7 cellular contexts compared by ENCODE assay signal in the genomic region with DNA sequence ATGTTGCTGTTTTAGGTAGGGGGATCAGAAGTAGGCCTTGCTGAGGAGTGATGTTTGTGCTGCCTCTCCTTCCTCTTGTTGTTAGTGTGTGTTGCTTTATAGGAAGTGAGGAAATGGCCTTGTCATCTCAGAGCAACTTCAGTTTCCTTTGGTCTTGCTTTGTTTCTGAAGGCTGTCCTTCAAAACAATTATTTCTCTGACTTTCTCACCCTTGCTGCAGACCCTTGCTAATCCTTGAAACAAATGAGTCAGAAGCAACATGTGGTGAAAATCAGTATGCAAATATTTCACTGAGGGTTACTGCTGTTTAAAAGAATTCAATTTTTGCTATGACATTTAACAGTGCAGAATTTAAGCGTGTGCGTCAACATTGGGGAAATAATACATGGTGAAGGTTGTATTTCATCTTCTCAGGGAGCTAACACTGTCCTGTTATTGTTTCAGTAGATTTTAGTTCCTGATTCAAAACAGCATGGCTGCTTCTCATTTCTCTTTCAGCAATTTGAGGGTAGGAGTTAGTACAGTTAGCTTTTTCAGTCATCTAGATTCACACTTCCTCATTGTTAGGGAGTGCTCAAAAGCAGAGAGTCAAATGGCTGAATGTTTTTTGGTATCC. TPM values are rescaled to one million over a fixed set of nuclear protein-coding genes. Genes with fewer than 3 reads are reported as not detected.
DNase-seq lines count a peak whose midpoint lies in the region; ATAC-seq and TF ChIP-seq lines count a peak whose summit lies in the region.

No MANE protein-coding gene starts in this region.

- intact Hi-C loops in left ventricle myocardium inferior (cut with micrococcal nuclease): no loop called here
- intact Hi-C loops in esophagus muscularis mucosa (cut with DNase I): no loop called here

- ATAC-seq in GM18873 (IDR thresholded peaks at IDR 0.05; ENCODE audit: low FRiP score, unreplicated experiment) (peak; percentile 94), HG02678 (IDR thresholded peaks at IDR 0.05; ENCODE audit: unreplicated experiment) (peak; percentile 88), omental fat pad (ENCODE audit: low FRiP score) (no peak)

- H3K9me3 ChIP-seq in left ventricle myocardium inferior (replicated peaks): no peaks in the 10 kb centered on the region
- H3K9me3 ChIP-seq in esophagus muscularis mucosa: no peaks in the 10 kb centered on the region

- DNase-seq in NOMO-1 treated with DMSO at 0.1 percent for 48 hours (lab: John Stamatoyannopoulos, UW; ENCODE audit: unreplicated experiment) (peak; percentile 81), left ventricle myocardium inferior (no peak), omental fat pad (ENCODE audit: low spot score) (no peak), esophagus muscularis mucosa (ENCODE audit: extremely low spot score) (no peak), caudate nucleus (lab: John Stamatoyannopoulos, UW) (no peak)

- TF ChIP-seq CTCF in left ventricle myocardium inferior (IDR thresholded peaks at IDR 0.05; ENCODE audit: borderline replicate concordance) (no peak), omental fat pad (IDR thresholded peaks at IDR 0.05) (no peak), esophagus muscularis mucosa (IDR thresholded peaks at IDR 0.05) (no peak)

- WGBS in esophagus muscularis mucosa: 79% methylated on average over 2 of the region's 2 CpGs

- H3K27ac ChIP-seq in left ventricle myocardium inferior (replicated peaks): peak overlapping the region; percentile 18
- peak overlapping the region in 1 of 4 donors; percentile 20 for H3K27ac ChIP-seq in esophagus muscularis mucosa (replicated peaks in 1 of 4)
- no peak overlapping the region for H3K27ac ChIP-seq in caudate nucleus (ENCODE audit: low read depth, low read length)

- no peak for TF ChIP-seq EP300 in esophagus muscularis mucosa (IDR thresholded peaks at IDR 0.05)

- H3K4me1 ChIP-seq in left ventricle myocardium inferior (peaks cover 45% of the 10 kb centered on the region), esophagus muscularis mucosa (peaks cover 0 to 20% (median 3%) of the 10 kb centered on the region in 4 donors)

- H3K27me3 ChIP-seq in left ventricle myocardium inferior (ENCODE audit: low read depth) (no peaks in the 10 kb centered on the region), esophagus muscularis mucosa (no peaks in the 10 kb centered on the region)

- TF ChIP-seq POLR2A in esophagus muscularis mucosa (IDR thresholded peaks at IDR 0.05; ENCODE audit: low read depth): no peak

- no peak overlapping the region for H3K4me3 ChIP-seq in left ventricle myocardium inferior
- H3K4me3 ChIP-seq in esophagus muscularis mucosa: no peak overlapping the region

- H3K36me3 ChIP-seq in left ventricle myocardium inferior: peaks cover 22% of the 10 kb centered on the region
- peaks cover 0 to 26% (median 7%) of the 10 kb centered on the region in 4 donors for H3K36me3 ChIP-seq in esophagus muscularis mucosa

RNA-seq across cellular contexts. Expression of a gene that starts 13.8 kb away (rescaled TPM):
- total RNA-seq in left ventricle myocardium inferior (14.1 TPM), omental fat pad (10 to 100 TPM; 13.3 to 43.5 (median 26.8) TPM), esophagus muscularis mucosa (10 to 100 TPM in 3 of 4 donors, 1 to 10 TPM in 1; 6.6 to 20.0 (median 12.1) TPM)
